In the genomic region with DNA sequence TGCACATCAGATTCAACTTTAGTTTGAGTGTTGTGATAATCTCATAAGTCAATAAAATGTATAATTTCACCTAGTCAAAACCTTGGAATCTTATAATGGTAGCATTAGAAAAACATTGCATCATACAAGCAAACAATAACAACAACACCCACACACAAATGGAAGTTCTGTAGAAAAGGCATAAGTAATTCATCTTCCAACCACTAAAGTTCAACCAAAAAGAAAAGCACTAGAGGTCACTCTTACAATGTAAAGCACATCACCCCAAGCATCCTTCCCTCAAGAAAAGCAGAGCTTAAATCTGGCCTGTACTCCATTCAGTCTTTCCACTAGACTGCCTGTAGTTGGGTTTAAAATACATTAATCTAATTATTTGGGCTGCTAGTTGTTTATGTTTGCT, we compare ENCODE assay signal across 10 cellular contexts. TPM values are rescaled to one million over a fixed set of nuclear protein-coding genes. Genes with fewer than 3 reads are reported as not detected.
A peak's percentile ranks its signal among the peaks of the same experiment; 100 is the strongest.
DNase-seq lines count a peak whose midpoint lies in the region; ATAC-seq and TF ChIP-seq lines count a peak whose summit lies in the region.
"Had no signal": no experiment of that assay in that cellular context is flagged by ENCODE, and none has a peak within 500 bp of the region (broad histone marks: within the 10 kb centered on the region; RNA-seq: fewer than 3 reads in every experiment).

No MANE protein-coding gene starts in this region.

- H3K4me1 ChIP-seq in lower lobe of right lung: no peaks in the 10 kb centered on the region
- H3K4me1 ChIP-seq: parathyroid adenoma had no signal

- H3K36me3 ChIP-seq in lower lobe of right lung: no peaks in the 10 kb centered on the region

- intact Hi-C loops in lower lobe of right lung (cut with DNase I): no loop called here

- no peak overlapping the region for H3K4me3 ChIP-seq in lower lobe of right lung

- DNase-seq in DMS153 (lab: John Stamatoyannopoulos, UW) (peak; percentile 25), RPMI8226 (peak; percentile 8), iris pigment epithelial cell (ENCODE audit: low read depth) (peak; percentile 30), NCI-H526 treated with DMSO at 0.1 percent for 48 hours (lab: John Stamatoyannopoulos, UW) (no peak), A172 (ENCODE audit: low spot score) (no peak), lower lobe of right lung (no peak)
- DNase-seq in activated effector memory CD4-positive, alpha-beta T cell treated with anti-CD3 and anti-CD28 coated beads, Interleukin-2, amount 50 U/mL, for 16 hours: no peak

- TF ChIP-seq CTCF in lower lobe of right lung (IDR thresholded peaks at IDR 0.05): no peak

- no peaks in the 10 kb centered on the region for H3K9me3 ChIP-seq in lower lobe of right lung

- H3K27ac ChIP-seq in lower lobe of right lung: no peak overlapping the region
- H3K27ac ChIP-seq: parathyroid adenoma had no signal

- peak; percentile 53 for ATAC-seq in HG03520 (IDR thresholded peaks at IDR 0.05; ENCODE audit: unreplicated experiment)
- no peak for ATAC-seq in lower lobe of right lung

- no peaks in the 10 kb centered on the region for H3K27me3 ChIP-seq in lower lobe of right lung (ENCODE audit: low read depth)

RNA-seq across cellular contexts. Expression of gene CNTNAP4, which starts 1.8 kb away (rescaled TPM):
- not detected in 2 replicates for total RNA-seq in A172 (2014; rRNA removed; shearing (Covaris generic))
- not detected for total RNA-seq in lower lobe of right lung
- total RNA-seq: RPMI7951 had no signal

Comparison
In these comparisons a context has a peak if more than half of its experiments do, and no peak if none do; other contexts are left out.
1. DNase-seq: peak in DMS153 (single experiment), RPMI8226 (single experiment) and iris pigment epithelial cell (single experiment); none in NCI-H526 treated with DMSO at 0.1 percent for 48 hours (single experiment), activated effector memory CD4-positive, alpha-beta T cell treated with anti-CD3 and anti-CD28 coated beads, Interleukin-2, amount 50 U/mL, for 16 hours (single experiment), A172 (single experiment) and lower lobe of right lung (single experiment).